21 cellular contexts compared by ENCODE assay signal in the genomic region with DNA sequence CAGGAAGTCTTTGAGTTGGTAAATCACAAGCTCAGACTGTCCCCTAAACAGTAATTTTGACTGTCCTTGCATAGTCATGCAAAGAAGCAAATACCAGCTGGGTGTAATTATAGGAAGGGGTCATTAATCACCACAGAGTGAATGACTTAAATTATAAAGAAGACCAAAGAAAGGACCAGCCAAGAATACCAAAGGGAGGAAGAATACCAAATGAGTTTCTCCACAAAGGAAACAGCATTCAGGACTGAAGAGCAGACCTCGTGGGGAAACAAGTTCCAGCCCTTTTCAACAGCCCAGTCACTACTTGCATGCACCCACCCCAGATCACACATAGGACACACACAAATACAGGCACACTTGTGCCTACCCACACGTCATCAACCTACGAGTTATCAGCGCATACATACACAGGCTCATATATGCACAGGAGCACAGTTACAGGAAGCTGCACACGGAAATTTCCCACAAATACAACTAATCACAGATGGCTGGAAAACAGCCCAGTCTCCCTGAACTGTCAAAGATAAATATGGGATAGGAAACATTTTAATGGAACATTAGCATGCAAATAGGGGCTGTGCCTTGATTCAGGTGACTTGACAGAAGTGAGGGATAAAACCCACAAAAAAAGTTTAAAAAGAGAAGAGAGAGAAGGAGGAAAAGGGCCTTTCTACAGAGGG.
DNase-seq lines count a peak whose midpoint lies in the region; ATAC-seq and TF ChIP-seq lines count a peak whose summit lies in the region.
"Had no signal": no experiment of that assay in that cellular context is flagged by ENCODE, and none has a peak within 500 bp of the region (broad histone marks: within the 10 kb centered on the region; RNA-seq: fewer than 3 reads in every experiment).

No MANE protein-coding gene starts in this region.

- H3K4me2 ChIP-seq in neural progenitor cell, result peak overlapping the region; percentile 53

- TF ChIP-seq CTCF in esophagus muscularis mucosa (IDR thresholded peaks at IDR 0.05) (no peak), neural progenitor cell (IDR thresholded peaks at IDR 0.05) (no peak)

- no peak for ATAC-seq in naive thymus-derived CD4-positive, alpha-beta T cell
- no peak for ATAC-seq in right cardiac atrium
- ATAC-seq: K562, T-cell, upper lobe of right lung had no signal

- no peak for TF ChIP-seq EP300 in esophagus muscularis mucosa (IDR thresholded peaks at IDR 0.05)

- POLR2A ChIA-PET in naive thymus-derived CD4-positive, alpha-beta T cell (lab: Charles Lee), result no interaction called here

- no peak overlapping the region for H3K9ac ChIP-seq in neural progenitor cell

- CTCF ChIA-PET in naive thymus-derived CD4-positive, alpha-beta T cell (lab: Charles Lee), result no interaction called here

- no peak overlapping the region for H2AFZ ChIP-seq in neural progenitor cell (replicated peaks)

- WGBS in esophagus muscularis mucosa, result 56% methylated on average over 5 of the region's 5 CpGs
- 59% methylated on average over 5 of the region's 5 CpGs for WGBS in right cardiac atrium

- H3K27ac Mint-ChIP-seq in neural progenitor cell, result peak overlapping the region; percentile 19
- H3K27ac Mint-ChIP-seq in naive thymus-derived CD4-positive, alpha-beta T cell, result no peak overlapping the region
- H3K27ac Mint-ChIP-seq: B cell, T-cell had no signal

- H3F3A ChIP-seq in neural progenitor cell (ENCODE audit: low read depth), result peaks cover 33% of the 10 kb centered on the region

- H3K9me3 Mint-ChIP-seq in neural progenitor cell, result no peaks in the 10 kb centered on the region
- peaks cover 0 to 1% (median 0%) of the 10 kb centered on the region in 11 donors for H3K9me3 Mint-ChIP-seq in naive thymus-derived CD4-positive, alpha-beta T cell
- H3K9me3 Mint-ChIP-seq: T-cell had no signal

- peaks cover 18% of the 10 kb centered on the region for H3K4me1 Mint-ChIP-seq in neural progenitor cell
- peaks cover 0 to 2% (median 0%) of the 10 kb centered on the region in 7 donors for H3K4me1 Mint-ChIP-seq in naive thymus-derived CD4-positive, alpha-beta T cell
- H3K4me1 Mint-ChIP-seq: B cell, T-cell had no signal

- H3K27me3 ChIP-seq in esophagus muscularis mucosa, result no peaks in the 10 kb centered on the region
- H3K27me3 ChIP-seq in neural progenitor cell, result no peaks in the 10 kb centered on the region
- H3K27me3 ChIP-seq in naive thymus-derived CD4-positive, alpha-beta T cell (ENCODE audit: control insufficient read depth in 2 of 2, insufficient read depth in 2 of 2, low read length in 2 of 2), result no peaks in the 10 kb centered on the region
- no peaks in the 10 kb centered on the region for H3K27me3 ChIP-seq in right cardiac atrium (ENCODE audit: control insufficient read depth, insufficient read depth)
- H3K27me3 ChIP-seq: upper lobe of right lung had no signal

- H3K4me3 Mint-ChIP-seq in neural progenitor cell, result no peak overlapping the region
- H3K4me3 Mint-ChIP-seq in naive thymus-derived CD4-positive, alpha-beta T cell, result no peak overlapping the region
- H3K4me3 Mint-ChIP-seq: B cell, T-cell had no signal

- H3K9me3 ChIP-seq in esophagus muscularis mucosa (no peaks in the 10 kb centered on the region), neural progenitor cell (ENCODE audit: low read depth) (no peaks in the 10 kb centered on the region), right cardiac atrium (ENCODE audit: control insufficient read depth, low read length) (no peaks in the 10 kb centered on the region)
- no peaks in the 10 kb centered on the region for H3K9me3 ChIP-seq in naive thymus-derived CD4-positive, alpha-beta T cell (ENCODE audit: control insufficient read depth in 2 of 3, low read length in 3 of 3)
- H3K9me3 ChIP-seq: upper lobe of right lung had no signal

- peaks cover 0 to 52% (median 31%) of the 10 kb centered on the region in 4 donors for H3K36me3 ChIP-seq in esophagus muscularis mucosa
- no peaks in the 10 kb centered on the region for H3K36me3 ChIP-seq in neural progenitor cell
- H3K36me3 ChIP-seq in naive thymus-derived CD4-positive, alpha-beta T cell (ENCODE audit: control insufficient read depth in 2 of 3, insufficient read depth in 3 of 3, low read length in 3 of 3), result no peaks in the 10 kb centered on the region

- H3K4me3 ChIP-seq in esophagus muscularis mucosa (no peak overlapping the region), neural progenitor cell (no peak overlapping the region), right cardiac atrium (ENCODE audit: low read length) (no peak overlapping the region)
- no peak overlapping the region for H3K4me3 ChIP-seq in naive thymus-derived CD4-positive, alpha-beta T cell (ENCODE audit: low read length)
- H3K4me3 ChIP-seq: K562, upper lobe of right lung had no signal

- peaks cover 33% of the 10 kb centered on the region for H3K36me3 Mint-ChIP-seq in neural progenitor cell
- no peaks in the 10 kb centered on the region for H3K36me3 Mint-ChIP-seq in naive thymus-derived CD4-positive, alpha-beta T cell
- H3K36me3 Mint-ChIP-seq: T-cell had no signal

- H3K4me1 ChIP-seq in esophagus muscularis mucosa (peaks cover 24 to 73% (median 69%) of the 10 kb centered on the region in 4 donors), neural progenitor cell (peaks cover 24% of the 10 kb centered on the region), right cardiac atrium (ENCODE audit: control insufficient read depth, insufficient read depth, low read length) (peaks cover 6% of the 10 kb centered on the region)
- H3K4me1 ChIP-seq in naive thymus-derived CD4-positive, alpha-beta T cell (ENCODE audit: control insufficient read depth in 2 of 2, insufficient read depth in 2 of 2, low read length in 2 of 2), result no peaks in the 10 kb centered on the region

- no peaks in the 10 kb centered on the region for H4K20me1 ChIP-seq in neural progenitor cell (ENCODE audit: low read depth)

- H3K27ac ChIP-seq in esophagus muscularis mucosa (replicated peaks in 1 of 4), result peak overlapping the region in 3 of 4 donors; percentile 13 to 89 (median 16)
- H3K27ac ChIP-seq in neural progenitor cell, result peak overlapping the region; percentile 94
- no peak overlapping the region for H3K27ac ChIP-seq in naive thymus-derived CD4-positive, alpha-beta T cell (ENCODE audit: low read depth, low read length)
- no peak overlapping the region for H3K27ac ChIP-seq in right cardiac atrium (ENCODE audit: low read length)
- H3K27ac ChIP-seq: HL-60, upper lobe of right lung had no signal

- peaks cover 2% of the 10 kb centered on the region for H3K27me3 Mint-ChIP-seq in neural progenitor cell (ENCODE audit: insufficient read depth, low read depth)
- H3K27me3 Mint-ChIP-seq in naive thymus-derived CD4-positive, alpha-beta T cell, result peaks cover 0 to 2% (median 0%) of the 10 kb centered on the region in 5 donors

- intact Hi-C loops in esophagus muscularis mucosa (cut with DNase I), result no loop called here
- intact Hi-C loops in naive thymus-derived CD4-positive, alpha-beta T cell (cut with micrococcal nuclease), result no loop called here
- intact Hi-C loops in right cardiac atrium (cut with DNase I), result no loop called here

- DNase-seq in GM04503 (ENCODE audit: low read depth), result peak; percentile 12
- DNase-seq in NCI-H1694 treated with DMSO at 0.1 percent for 48 hours (lab: John Stamatoyannopoulos, UW), result peak; percentile 32
- no peak for DNase-seq in esophagus muscularis mucosa (ENCODE audit: extremely low spot score)
- DNase-seq in neural progenitor cell (ENCODE audit: low spot score), result peak; percentile 26
- DNase-seq in naive thymus-derived CD4-positive, alpha-beta T cell, result no peak
- no peak for DNase-seq in activated gamma-delta T cell treated with Interleukin-2 at 50 U/mL for 16 hours
- no peak for DNase-seq in HK-2 (ENCODE audit: unreplicated experiment)
- DNase-seq in right cardiac atrium, result no peak
- DNase-seq: activated CD4-positive, alpha-beta T cell treated with anti-CD3 and anti-CD28 coated beads, Interleukin-2, amount 50 U/mL, for 1 hour; activated T-cell treated with anti-CD3 and anti-CD28 coated beads for 4 hours; effector CD8-positive, alpha-beta T cell; kidney; mammary epithelial cell; NCI-H524; Right ventricle myocardium superior; stimulated activated CD4-positive, alpha-beta T cell treated with anti-CD3 and anti-CD28 coated beads, Interleukin-4, amount 100 ng/mL, for 24 hours; T-cell; upper lobe of right lung had no signal

- H3K79me2 ChIP-seq in neural progenitor cell (ENCODE audit: low read depth), result no peaks in the 10 kb centered on the region

- no peak for TF ChIP-seq POLR2A in esophagus muscularis mucosa (IDR thresholded peaks at IDR 0.05; ENCODE audit: low read depth)

Comparison
In these comparisons a context has a peak if more than half of its experiments do, and no peak if none do; other contexts are left out.
1. DNase-seq: peak in GM04503 (single experiment), NCI-H1694 treated with DMSO at 0.1 percent for 48 hours (single experiment) and neural progenitor cell (single experiment); none in esophagus muscularis mucosa (single experiment), naive thymus-derived CD4-positive, alpha-beta T cell (0 of 9), activated gamma-delta T cell treated with Interleukin-2 at 50 U/mL for 16 hours (single experiment), HK-2 (single experiment) and right cardiac atrium (0 of 3).
2. H3K27ac ChIP-seq: peak in esophagus muscularis mucosa (3 of 4) and neural progenitor cell (single experiment); none in naive thymus-derived CD4-positive, alpha-beta T cell (single experiment) and right cardiac atrium (single experiment).